ENCODE assay signal across 9 cellular contexts in genomic region chr5:100889896-100890295, GRCh38. TPM values are rescaled to one million over a fixed set of nuclear protein-coding genes. Genes with fewer than 3 reads are reported as not detected.
DNase-seq lines count a peak whose midpoint lies in the region; ATAC-seq, FAIRE-seq and TF ChIP-seq lines count a peak whose summit lies in the region.
"Had no signal": no experiment of that assay in that cellular context is flagged by ENCODE, and none has a peak within 500 bp of the region (broad histone marks: within the 10 kb centered on the region; RNA-seq: fewer than 3 reads in every experiment).

No MANE protein-coding gene starts in this region.

- CTCF ChIA-PET in activated B cell treated with CpG ODN at 0.5 μM for 24 hours (lab: Charles Lee): interaction anchor here (1.3 kb wide), 1 partner anchor 13 kb away, joined by 3 read pairs; the partner anchor contains the start of gene ST8SIA4

- peak overlapping the region; percentile 88 for H3K27ac Mint-ChIP-seq in activated B cell treated with CpG ODN at 0.5 μM for 24 hours

- TF ChIP-seq CTCF in left ventricle myocardium inferior (IDR thresholded peaks at IDR 0.05; ENCODE audit: borderline replicate concordance): no peak
- TF ChIP-seq CTCF in activated B cell treated with CpG ODN at 0.5 μM for 24 hours (IDR thresholded peaks at IDR 0.05): no peak
- no peak for TF ChIP-seq CTCF in transverse colon (IDR thresholded peaks at IDR 0.05)

- peak overlapping the region; percentile 58 for H3K4me3 ChIP-seq in left ventricle myocardium inferior
- H3K4me3 ChIP-seq in transverse colon: peak overlapping the region in 1 of 4 donors; percentile 24

- peak; percentile 49 for FAIRE-seq in islet of Langerhans (lab: Jason Lieb, UNC)

- POLR2A ChIA-PET in activated B cell treated with CpG ODN at 0.5 μM for 24 hours (lab: Charles Lee): interaction anchor here (0.9 to 13.2 kb wide), 2 partner anchors 11 to 62 kb away, joined by 3 to 170 read pairs; partner anchors contain the start of gene ST8SIA4

- H3K27ac ChIP-seq in left ventricle myocardium inferior (replicated peaks): peak overlapping the region; percentile 66
- H3K27ac ChIP-seq in transverse colon: peak overlapping the region in 3 of 4 donors; percentile 40 to 45 (median 42)

- H3K4me3 Mint-ChIP-seq in activated B cell treated with CpG ODN at 0.5 μM for 24 hours: peak overlapping the region; percentile 70

- no peak for ATAC-seq in Right ventricle myocardium inferior
- ATAC-seq in activated B cell treated with CpG ODN at 0.5 μM for 24 hours (ENCODE audit: low read depth): no peak

- H3K27me3 ChIP-seq in left ventricle myocardium inferior (ENCODE audit: low read depth) (no peaks in the 10 kb centered on the region), transverse colon (no peaks in the 10 kb centered on the region)

- H3K9me3 ChIP-seq in left ventricle myocardium inferior (replicated peaks): no peaks in the 10 kb centered on the region
- H3K9me3 ChIP-seq in transverse colon: no peaks in the 10 kb centered on the region

- H3K36me3 ChIP-seq in left ventricle myocardium inferior: no peaks in the 10 kb centered on the region
- H3K36me3 ChIP-seq in transverse colon: no peaks in the 10 kb centered on the region

- H3K9me3 Mint-ChIP-seq in activated B cell treated with CpG ODN at 0.5 μM for 24 hours: no peaks in the 10 kb centered on the region

- WGBS in transverse colon (ENCODE audit: low coverage in 1 of 2), 2 donors: 41 to 46% methylated on average over 3 of the region's 3 CpGs

- peaks cover 69% of the 10 kb centered on the region for H3K4me1 Mint-ChIP-seq in activated B cell treated with CpG ODN at 0.5 μM for 24 hours

- peaks cover under 1% of the 10 kb centered on the region for H3K4me1 ChIP-seq in left ventricle myocardium inferior
- no peaks in the 10 kb centered on the region for H3K4me1 ChIP-seq in transverse colon

- in situ Hi-C loops in transverse colon (cut with MboI; ENCODE audit: low pct_ligation_motif_present in 1 of 4, low pct_unique_long_range_greater_than_20kb in 1 of 4, low sequenced_read_pairs in 3 of 4): no loop called here

- DNase-seq in left ventricle myocardium inferior (no peak), Right ventricle myocardium inferior (ENCODE audit: missing footprints) (no peak), activated B cell treated with CpG ODN at 0.5 μM for 24 hours (no peak), transverse colon (no peak), DMS 273 (lab: John Stamatoyannopoulos, UW; ENCODE audit: unreplicated experiment) (no peak), NCI-H345 (lab: John Stamatoyannopoulos, UW) (no peak), RPMI8226 (no peak)
- DNase-seq: NCI-H1930 had no signal

- TF ChIP-seq POLR2A in transverse colon (IDR thresholded peaks at IDR 0.05): no peak

- H3K36me3 Mint-ChIP-seq in activated B cell treated with CpG ODN at 0.5 μM for 24 hours (ENCODE audit: low read depth): peaks cover 57% of the 10 kb centered on the region

- TF ChIP-seq EP300 in transverse colon (IDR thresholded peaks at IDR 0.05; ENCODE audit: low read depth): no peak

- intact Hi-C loops in left ventricle myocardium inferior (cut with micrococcal nuclease) (no loop called here), Right ventricle myocardium inferior (cut with DNase I) (no loop called here), activated B cell treated with CpG ODN at 0.5 μM for 24 hours (cut with micrococcal nuclease) (loop anchor here (1.0 kb wide), 2 partner anchors 10 to 18 kb away; no protein-coding TSS in a partner anchor), transverse colon (cut with DNase I; ENCODE audit: low total_unique reads) (no loop called here)

- H3K27me3 Mint-ChIP-seq in activated B cell treated with CpG ODN at 0.5 μM for 24 hours: no peaks in the 10 kb centered on the region

RNA-seq across cellular contexts. Expression of gene ST8SIA4, which starts 13.2 kb away (rescaled TPM):
- 3.2 TPM for total RNA-seq in left ventricle myocardium inferior
- 3.4 TPM for total RNA-seq in Right ventricle myocardium inferior
- total RNA-seq in activated B cell treated with CpG ODN at 0.5 μM for 24 hours: 105 and 125 TPM in 2 replicates
- 1 to 10 TPM in 3 of 4 donors, under 1 TPM in 1; 0.37 to 6.0 (median 2.2) TPM for total RNA-seq in transverse colon

Comparison
In these comparisons a context has a peak if more than half of its experiments do, and no peak if none do; other contexts are left out.
1. RNA of gene ST8SIA4, which starts 13.2 kb away (total RNA-seq): 105 to 125 TPM in activated B cell treated with CpG ODN at 0.5 μM for 24 hours; 3.4 TPM in Right ventricle myocardium inferior (single experiment), 3.2 TPM in left ventricle myocardium inferior (single experiment) and 0.37 to 6.0 TPM in transverse colon; every median in the first group is over 10 times any median in the second.